Comparison of ENCODE assay signal across 11 cellular contexts in the genomic region with DNA sequence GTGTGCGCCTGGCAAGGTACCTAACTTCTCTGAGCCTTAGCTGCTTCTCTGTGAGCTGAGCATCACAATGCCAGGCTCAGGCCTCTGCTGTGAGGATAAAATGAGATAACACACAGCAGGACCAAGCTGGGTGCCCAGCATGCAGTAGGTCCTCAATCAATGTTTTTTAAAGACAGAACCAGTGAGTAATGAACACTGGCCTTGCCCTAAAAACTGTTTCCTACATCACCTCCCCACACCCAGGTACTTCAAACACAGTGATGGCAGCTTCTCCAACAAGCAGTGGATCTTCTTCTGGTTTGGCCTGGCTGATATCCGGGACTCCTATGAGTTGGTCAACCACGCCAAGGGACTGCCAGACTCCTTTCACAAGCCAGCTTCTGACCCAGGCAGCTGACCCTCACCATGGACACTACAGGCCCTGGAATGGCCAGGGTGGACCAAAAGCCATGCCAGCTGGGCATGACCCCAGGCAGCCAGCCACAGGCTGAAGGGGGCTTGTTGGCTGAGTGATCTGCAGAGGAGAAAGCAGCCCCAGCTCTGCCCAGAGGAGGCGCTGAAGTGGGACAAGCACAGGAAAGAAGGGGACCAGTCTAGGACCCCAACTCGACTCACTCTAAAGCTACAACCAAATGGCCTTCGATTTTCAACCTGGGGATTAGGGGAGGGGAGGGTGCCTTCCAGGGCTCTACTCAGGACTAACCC. TPM values are rescaled to one million over a fixed set of nuclear protein-coding genes. Genes with fewer than 3 reads are reported as not detected.
DNase-seq lines count a peak whose midpoint lies in the region; ATAC-seq and TF ChIP-seq lines count a peak whose summit lies in the region.
"Had no signal": no experiment of that assay in that cellular context is flagged by ENCODE, and none has a peak within 500 bp of the region (broad histone marks: within the 10 kb centered on the region; RNA-seq: fewer than 3 reads in every experiment).

No MANE protein-coding gene starts in this region.

- H3K27ac ChIP-seq in CD8-positive, alpha-beta memory T cell (ENCODE audit: low read depth, low read length): no peak overlapping the region
- H3K27ac ChIP-seq in Karpas-422 (ENCODE audit: low read length) (peak overlapping the region; percentile 50), mammary epithelial cell (ENCODE audit: insufficient read depth, low read depth, low read length) (no peak overlapping the region), neural cell (ENCODE audit: low read length) (no peak overlapping the region)

- POLR2A ChIA-PET in CD8-positive, alpha-beta memory T cell (lab: Charles Lee): no interaction called here
- POLR2A ChIA-PET in HEK293T (lab: Yijun Ruan, JAX): interaction anchor here (0.6 to 1.6 kb wide), 7 partner anchors 14 to 355 kb away, joined by 3 to 6 read pairs (median 3); partner anchors contain the start of genes LSM12 and UBTF

- H2AFZ ChIP-seq in Karpas-422 (ENCODE audit: low read length) (no peak overlapping the region), mammary epithelial cell (ENCODE audit: low read depth, low read length) (peak overlapping the region; percentile 92), neural cell (ENCODE audit: low read depth, low read length) (no peak overlapping the region)

- in situ Hi-C loops in mammary epithelial cell (cut with MboI; ENCODE audit: low sequenced_read_pairs in 2 of 2): no loop called here

- no peaks in the 10 kb centered on the region for H3K36me3 ChIP-seq in CD8-positive, alpha-beta memory T cell (ENCODE audit: insufficient read depth, low read length)
- no peaks in the 10 kb centered on the region for H3K36me3 ChIP-seq in Karpas-422 (ENCODE audit: insufficient read depth, low read length)
- H3K36me3 ChIP-seq in mammary epithelial cell (ENCODE audit: insufficient read depth, low read length): no peaks in the 10 kb centered on the region
- no peaks in the 10 kb centered on the region for H3K36me3 ChIP-seq in neural cell (ENCODE audit: insufficient read depth, low read length)
- H3K36me3 ChIP-seq: prostate gland had no signal

- no peak for ATAC-seq in HG02973 (IDR thresholded peaks at IDR 0.05; ENCODE audit: unreplicated experiment)

- H3K9me2 ChIP-seq in Karpas-422 (replicated peaks; ENCODE audit: insufficient read depth, low read length) (no peaks in the 10 kb centered on the region), neural cell (ENCODE audit: insufficient read depth, low read length) (no peaks in the 10 kb centered on the region)

- H3K4me3 ChIP-seq in CD8-positive, alpha-beta memory T cell (ENCODE audit: low read length): peak overlapping the region; percentile 90
- peak overlapping the region; percentile 76 for H3K4me3 ChIP-seq in Karpas-422 (ENCODE audit: low read length)
- H3K4me3 ChIP-seq in mammary epithelial cell (replicated peaks in 1 of 3; ENCODE audit: insufficient read depth in 1 of 3, low read depth in 2 of 3, low read length in 3 of 3): peak overlapping the region in 2 of 3 experiments; percentile 63 to 71
- H3K4me3 ChIP-seq in neural cell (ENCODE audit: low read length): peak overlapping the region; percentile 70

- no peak for TF ChIP-seq RAD21 in neural cell (conservative IDR thresholded peaks at IDR 0.05)

- peak overlapping the region in 5 of 8 donors; percentile 42 to 79 (median 79) for H3K27ac Mint-ChIP-seq in CD8-positive, alpha-beta memory T cell

- peaks cover 19 to 37% (median 23%) of the 10 kb centered on the region in 3 donors for H3K4me1 Mint-ChIP-seq in CD8-positive, alpha-beta memory T cell

- CTCF ChIA-PET in CD8-positive, alpha-beta memory T cell (lab: Charles Lee): interaction anchor here (0.8 to 1.5 kb wide), 2 partner anchors 58 to 107 kb away, joined by 3 read pairs; no protein-coding TSS in a partner anchor
- CTCF ChIA-PET in mammary epithelial cell (lab: Charles Lee; ENCODE audit: low non-redundant PET) (no interaction called here), HEK293T (lab: Yijun Ruan, JAX) (interaction anchor here (0.6 to 2.6 kb wide), 8 partner anchors 18 to 241 kb away, joined by 3 to 9 read pairs (median 4); no protein-coding TSS in a partner anchor)

- H3F3A ChIP-seq in neural cell (ENCODE audit: insufficient read depth, low read length, poor library complexity, severe bottlenecking): no peaks in the 10 kb centered on the region

- no peak for TF ChIP-seq CTCF in mammary epithelial cell (conservative IDR thresholded peaks at IDR 0.05 in 1 of 2, IDR thresholded peaks at IDR 0.05 in 1 of 2; ENCODE audit: extremely low read depth in 1 of 2, insufficient read depth in 1 of 2, low read depth in 1 of 2, low read length in 2 of 2)
- no peak for TF ChIP-seq CTCF in neural cell (IDR thresholded peaks at IDR 0.05; ENCODE audit: poor library complexity, severe bottlenecking)

- H3K4me3 Mint-ChIP-seq in CD8-positive, alpha-beta memory T cell: peak overlapping the region; percentile 66 to 92 (median 88)

- DNase-seq in CD8-positive, alpha-beta memory T cell: no peak
- peak; percentile 73 for DNase-seq in Karpas-422
- no peak for DNase-seq in mammary epithelial cell
- no peak for DNase-seq in dedifferentiated amniotic fluid mesenchymal stem cell (ENCODE audit: extremely low spot score)
- no peak for DNase-seq in HEK293T (ENCODE audit: extremely low spot score)
- DNase-seq in effector CD8-positive, alpha-beta T cell (lab: John Stamatoyannopoulos, UW): no peak
- DNase-seq: Peyer's patch had no signal

- H3K4me2 ChIP-seq in Karpas-422 (ENCODE audit: low read depth, low read length, poor library complexity, severe bottlenecking) (peak overlapping the region; percentile 88), mammary epithelial cell (ENCODE audit: insufficient read depth, low read depth, low read length) (peak overlapping the region; percentile 91), neural cell (ENCODE audit: low read length) (no peak overlapping the region)

- H3K27me3 ChIP-seq in CD8-positive, alpha-beta memory T cell (ENCODE audit: insufficient read depth, low read length, poor library complexity, severe bottlenecking): no peaks in the 10 kb centered on the region
- H3K27me3 ChIP-seq in Karpas-422 (ENCODE audit: low read length) (no peaks in the 10 kb centered on the region), mammary epithelial cell (ENCODE audit: insufficient read depth, low read length) (no peaks in the 10 kb centered on the region), neural cell (ENCODE audit: insufficient read depth, low read depth, low read length) (peaks cover 49% of the 10 kb centered on the region)

- H4K20me1 ChIP-seq in Karpas-422 (ENCODE audit: insufficient read depth, low read depth, low read length) (no peaks in the 10 kb centered on the region), mammary epithelial cell (ENCODE audit: insufficient read depth, low read length) (no peaks in the 10 kb centered on the region), neural cell (ENCODE audit: insufficient read depth) (no peaks in the 10 kb centered on the region)

- dilution Hi-C loops in mammary epithelial cell (cut with HindIII; ENCODE audit: low sequenced_read_pairs): no loop called here

- H3K9me3 ChIP-seq in CD8-positive, alpha-beta memory T cell (ENCODE audit: low read length): no peaks in the 10 kb centered on the region
- H3K9me3 ChIP-seq in Karpas-422 (ENCODE audit: low read length) (no peaks in the 10 kb centered on the region), mammary epithelial cell (replicated peaks; ENCODE audit: insufficient read depth, low read length) (no peaks in the 10 kb centered on the region), neural cell (ENCODE audit: low read length) (no peaks in the 10 kb centered on the region)
- H3K9me3 ChIP-seq: Peyer's patch, prostate gland had no signal

- H3K9ac ChIP-seq in Karpas-422 (ENCODE audit: low read length) (peak overlapping the region; percentile 75), mammary epithelial cell (ENCODE audit: insufficient read depth, low read length) (no peak overlapping the region), neural cell (ENCODE audit: low read length) (no peak overlapping the region)

- peaks cover 4 to 23% (median 10%) of the 10 kb centered on the region in 3 donors for H3K36me3 Mint-ChIP-seq in CD8-positive, alpha-beta memory T cell

- WGBS in mammary epithelial cell (ENCODE audit: low coverage, missing lambda C conversion rate): 75% methylated on average over 6 of the region's 6 CpGs

- H3K27me3 Mint-ChIP-seq in CD8-positive, alpha-beta memory T cell: peaks cover 4 to 8% of the 10 kb centered on the region in 2 donors

- BruUV-seq in mammary epithelial cell (replicated peaks; lab: Mats Ljungman, UMichigan): no TSS peak

- no peaks in the 10 kb centered on the region for H3K9me3 Mint-ChIP-seq in CD8-positive, alpha-beta memory T cell

- intact Hi-C loops in mammary epithelial cell (cut with micrococcal nuclease): no loop called here

- no peak for TF ChIP-seq EP300 in neural cell (conservative IDR thresholded peaks at IDR 0.05; ENCODE audit: poor library complexity, severe bottlenecking)

- H3K79me2 ChIP-seq in Karpas-422 (ENCODE audit: low read length): no peaks in the 10 kb centered on the region
- peaks cover 23% of the 10 kb centered on the region for H3K79me2 ChIP-seq in mammary epithelial cell (ENCODE audit: insufficient read depth, low read length)
- no peaks in the 10 kb centered on the region for H3K79me2 ChIP-seq in neural cell (replicated peaks; ENCODE audit: insufficient read depth, low read length)

- H3K4me1 ChIP-seq in CD8-positive, alpha-beta memory T cell (ENCODE audit: insufficient read depth, low read length): peaks cover 28% of the 10 kb centered on the region
- H3K4me1 ChIP-seq in Karpas-422 (ENCODE audit: low read length): peaks cover 31% of the 10 kb centered on the region
- H3K4me1 ChIP-seq in mammary epithelial cell (ENCODE audit: insufficient read depth, low read length): peaks cover 27% of the 10 kb centered on the region

RNA-seq across cellular contexts. Expression of gene NAGS, which starts 3.9 kb away (rescaled TPM):
- under 1 TPM; 0.60 to 0.74 TPM for total RNA-seq in CD8-positive, alpha-beta memory T cell
- polyA plus RNA-seq in CD8-positive, alpha-beta memory T cell: 1.0 TPM
- total RNA-seq in Karpas-422 (2014; rRNA removed; shearing (Covaris generic); ENCODE audit: low replicate concordance): 2.4 and 4.3 TPM in 2 replicates
- 1 to 10 TPM; 1.3 to 2.2 TPM for total RNA-seq in mammary epithelial cell
- polyA plus RNA-seq in mammary epithelial cell: 2.0 TPM
- 0.83 TPM for polyA minus RNA-seq in mammary epithelial cell
- polyA plus RNA-seq in neural cell: 0.50 TPM in 1 of 2 replicates, not detected in the other
- polyA minus RNA-seq in neural cell: 0.46 TPM in 1 of 2 replicates, not detected in the other

RNA-seq across cellular contexts. Expression of gene TMEM101, which starts 6.4 kb away (rescaled TPM):
- 10 to 100 TPM; 32.5 to 36.0 TPM for total RNA-seq in CD8-positive, alpha-beta memory T cell
- polyA plus RNA-seq in CD8-positive, alpha-beta memory T cell: 28.8 TPM
- 26.6 and 42.4 TPM in 2 replicates for total RNA-seq in Karpas-422 (2014; rRNA removed; shearing (Covaris generic); ENCODE audit: low replicate concordance)
- 10 to 100 TPM; 24.4 to 39.0 TPM for total RNA-seq in mammary epithelial cell
- polyA plus RNA-seq in mammary epithelial cell (34.5 TPM), neural cell (59.3 and 62.9 TPM in 2 replicates)
- polyA minus RNA-seq in mammary epithelial cell (18.8 TPM), neural cell (33.5 and 38.7 TPM in 2 replicates)

RNA-seq across cellular contexts. Expression of gene PYY, which starts 54.6 kb away (rescaled TPM):
- not detected for total RNA-seq in CD8-positive, alpha-beta memory T cell
- not detected for polyA plus RNA-seq in CD8-positive, alpha-beta memory T cell
- 0.51 TPM in 1 of 2 replicates, not detected in the other for total RNA-seq in Karpas-422 (2014; rRNA removed; shearing (Covaris generic); ENCODE audit: low replicate concordance)
- total RNA-seq in mammary epithelial cell: not detected
- polyA plus RNA-seq in mammary epithelial cell (not detected), neural cell (not detected in 2 replicates)
- polyA minus RNA-seq in mammary epithelial cell (not detected), neural cell (not detected in 2 replicates)
- total RNA-seq: frontal cortex, prostate gland had no signal

RNA-seq across cellular contexts. Expression of gene LSM12, which starts 58.1 kb away (rescaled TPM):
- total RNA-seq in CD8-positive, alpha-beta memory T cell: 10 to 100 TPM; 79.9 to 81.9 TPM
- polyA plus RNA-seq in CD8-positive, alpha-beta memory T cell: 80.7 TPM
- total RNA-seq in Karpas-422 (2014; rRNA removed; shearing (Covaris generic); ENCODE audit: low replicate concordance): 43.9 and 73.1 TPM in 2 replicates
- 10 to 100 TPM; 51.2 to 79.2 TPM for total RNA-seq in mammary epithelial cell
- polyA plus RNA-seq in mammary epithelial cell (62.2 TPM), neural cell (9.6 and 12.0 TPM in 2 replicates)
- polyA minus RNA-seq in mammary epithelial cell (112 TPM), neural cell (25.2 and 26.8 TPM in 2 replicates)
